Comparison of ENCODE assay signal across 15 cellular contexts in genomic region chr3:178684881-178685590, GRCh38.
DNase-seq lines count a peak whose midpoint lies in the region; ATAC-seq, FAIRE-seq and TF ChIP-seq lines count a peak whose summit lies in the region.
"Had no signal": no experiment of that assay in that cellular context is flagged by ENCODE, and none has a peak within 500 bp of the region (broad histone marks: within the 10 kb centered on the region; RNA-seq: fewer than 3 reads in every experiment).

No MANE protein-coding gene starts in this region.

- CTCF ChIA-PET in A673 (lab: Charles Lee) (no interaction called here), WTC11 (lab: Charles Lee) (no interaction called here)

- TF ChIP-seq CTCF in A673 (conservative IDR thresholded peaks at IDR 0.05; ENCODE audit: low read depth, low read length) (no peak), WTC11 (IDR thresholded peaks at IDR 0.05) (no peak), lower leg skin (IDR thresholded peaks at IDR 0.05) (no peak)

- peak; percentile 15 for DNase-seq in A673 (ENCODE audit: low spot score)
- DNase-seq in GM19239 (ENCODE audit: insufficient read length, low spot score) = no peak
- DNase-seq in WTC11 (ENCODE audit: low spot score) = peak; percentile 49
- no peak for DNase-seq in NCI-H187 treated with DMSO at 0.1 percent for 48 hours (lab: John Stamatoyannopoulos, UW)
- DNase-seq in activated effector memory CD4-positive, alpha-beta T cell treated with anti-CD3 and anti-CD28 coated beads, Interleukin-2, amount 50 U/mL, for 16 hours = no peak
- no peak for DNase-seq in AG20443 (ENCODE audit: low spot score)
- no peak for DNase-seq in lower leg skin (ENCODE audit: low spot score in 2 of 2)
- DNase-seq: activated T-cell treated with anti-CD3 and anti-CD28 coated beads, Interleukin-2, amount 50 U/mL, for 4 hours; anterior cingulate cortex; stimulated activated CD4-positive, alpha-beta T cell treated with anti-CD3 and anti-CD28 coated beads, Interleukin-4, amount 100 ng/mL, for 1 hour; stimulated activated naive CD4-positive, alpha-beta T cell had no signal

- no peak overlapping the region for H3K27ac ChIP-seq in A673 (ENCODE audit: low read depth, low read length, poor library complexity, severe bottlenecking)

- H3K27me3 ChIP-seq in A673 (replicated peaks; ENCODE audit: insufficient read depth, low read depth, low read length, poor library complexity) = no peaks in the 10 kb centered on the region

- peaks cover 9% of the 10 kb centered on the region for H3K9me3 Mint-ChIP-seq in WTC11

- no peaks in the 10 kb centered on the region for H3K36me3 Mint-ChIP-seq in WTC11

- no peaks in the 10 kb centered on the region for H3K9me3 ChIP-seq in A673 (ENCODE audit: low read depth, low read length, poor library complexity, severe bottlenecking)

- no TSS peak for BruUV-seq in A673 (replicated peaks; lab: Mats Ljungman, UMichigan)

- H3K36me3 ChIP-seq in A673 (ENCODE audit: insufficient read depth, low read length, poor library complexity, severe bottlenecking) = no peaks in the 10 kb centered on the region

- 58 to 72% methylated on average over 1 of the region's 1 CpG for WGBS in lower leg skin, 2 donors

- peak; percentile 59 for ATAC-seq in HG03571 (IDR thresholded peaks at IDR 0.05; ENCODE audit: unreplicated experiment)
- peak; percentile 87 for ATAC-seq in WTC11
- ATAC-seq: activated T-cell treated with anti-CD3 and anti-CD28 coated beads, Interleukin-2, amount 50 U/mL, for 4 hours had no signal

- FAIRE-seq in GM19239 (lab: Jason Lieb, UNC) = peak; percentile 39
- FAIRE-seq: GM18507 had no signal

- no peak overlapping the region for H3K4me3 ChIP-seq in A673 (ENCODE audit: low read depth, low read length, poor library complexity, severe bottlenecking)
- no peak overlapping the region for H3K4me3 ChIP-seq in lower leg skin (ENCODE audit: low read depth, poor library complexity, severe bottlenecking)

- no peak overlapping the region for H3K27ac Mint-ChIP-seq in WTC11
- H3K27ac Mint-ChIP-seq: B cell; dendritic cell treated with granulocyte-macrophage colony-stimulating factor and Interleukin-4, amounts not matched to agents 40 ng/mL and 50 ng/mL, for 4 days had no signal

- no peak for TF ChIP-seq POLR2A in lower leg skin (IDR thresholded peaks at IDR 0.05)

- H3K4me1 ChIP-seq in A673 (ENCODE audit: insufficient read depth, low read length, poor library complexity, severe bottlenecking) = no peaks in the 10 kb centered on the region

- intact Hi-C loops in A673 (cut with micrococcal nuclease; ENCODE audit: unreplicated experiment) = loop anchor here (1.0 kb wide), 1 partner anchor 45 kb away; no protein-coding TSS in a partner anchor
- intact Hi-C loops in lower leg skin (cut with DNase I; ENCODE audit: low total_unique reads) = no loop called here

- H3K4me1 Mint-ChIP-seq in WTC11 = no peaks in the 10 kb centered on the region

- H3K27me3 Mint-ChIP-seq in WTC11 (ENCODE audit: low read depth) = no peaks in the 10 kb centered on the region
- H3K27me3 Mint-ChIP-seq: B cell; dendritic cell treated with granulocyte-macrophage colony-stimulating factor and Interleukin-4, amounts not matched to agents 40 ng/mL and 50 ng/mL, for 4 days had no signal

- H3K4me3 Mint-ChIP-seq in WTC11 = no peak overlapping the region
- H3K4me3 Mint-ChIP-seq: activated T-cell treated with anti-CD3 and anti-CD28 coated beads, Interleukin-2, amount 50 U/mL, for 4 hours; B cell; dendritic cell treated with granulocyte-macrophage colony-stimulating factor and Interleukin-4, amounts not matched to agents 40 ng/mL and 50 ng/mL, for 4 days had no signal

- POLR2A ChIA-PET in A673 (lab: Charles Lee; ENCODE audit: low non-redundant PET) = interaction anchor here (0.6 kb wide), 1 partner anchor 676 kb away, joined by 4 read pairs; no protein-coding TSS in a partner anchor
- POLR2A ChIA-PET in WTC11 (lab: Charles Lee) = no interaction called here

TF ChIP-seq in WTC11, 78 proteins besides CTCF, POLR2A, EP300 and RAD21:
- TF ChIP-seq CDX4 (CRISPR knock-in tag; IDR thresholded peaks at IDR 0.05; ENCODE audit: borderline replicate concordance) = no peak
- no peak; the same call in 1 of the 2 replicates for TF ChIP-seq ZNF219 (CRISPR knock-in tag; IDR thresholded peaks at IDR 0.05; ENCODE audit: borderline replicate concordance)
- TF ChIP-seq, protein P1, sequence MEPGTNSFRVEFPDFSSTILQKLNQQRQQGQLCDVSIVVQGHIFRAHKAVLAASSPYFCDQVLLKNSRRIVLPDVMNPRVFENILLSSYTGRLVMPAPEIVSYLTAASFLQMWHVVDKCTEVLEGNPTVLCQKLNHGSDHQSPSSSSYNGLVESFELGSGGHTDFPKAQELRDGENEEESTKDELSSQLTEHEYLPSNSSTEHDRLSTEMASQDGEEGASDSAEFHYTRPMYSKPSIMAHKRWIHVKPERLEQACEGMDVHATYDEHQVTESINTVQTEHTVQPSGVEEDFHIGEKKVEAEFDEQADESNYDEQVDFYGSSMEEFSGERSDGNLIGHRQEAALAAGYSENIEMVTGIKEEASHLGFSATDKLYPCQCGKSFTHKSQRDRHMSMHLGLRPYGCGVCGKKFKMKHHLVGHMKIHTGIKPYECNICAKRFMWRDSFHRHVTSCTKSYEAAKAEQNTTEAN (CRISPR knock-in tag; IDR thresholded peaks at IDR 0.05) = peak; percentile 48; the same call in 1 of the 2 replicates
- 0 out of 2 replicates have a peak, but pooled peaks have one; percentile 16 for TF ChIP-seq NFE2L1 (CRISPR knock-in tag; IDR thresholded peaks at IDR 0.05)
- TF ChIP-seq JAZF1 (CRISPR knock-in tag; IDR thresholded peaks at IDR 0.05) = no peak
- TF ChIP-seq, protein P2, sequence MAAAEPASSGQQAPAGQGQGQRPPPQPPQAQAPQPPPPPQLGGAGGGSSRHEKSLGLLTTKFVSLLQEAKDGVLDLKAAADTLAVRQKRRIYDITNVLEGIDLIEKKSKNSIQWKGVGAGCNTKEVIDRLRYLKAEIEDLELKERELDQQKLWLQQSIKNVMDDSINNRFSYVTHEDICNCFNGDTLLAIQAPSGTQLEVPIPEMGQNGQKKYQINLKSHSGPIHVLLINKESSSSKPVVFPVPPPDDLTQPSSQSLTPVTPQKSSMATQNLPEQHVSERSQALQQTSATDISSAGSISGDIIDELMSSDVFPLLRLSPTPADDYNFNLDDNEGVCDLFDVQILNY (CRISPR knock-in tag; IDR thresholded peaks at IDR 0.05) = 0 out of 2 replicates have a peak, but pooled peaks have one; percentile 27
- TF ChIP-seq ARID4B (CRISPR knock-in tag; IDR thresholded peaks at IDR 0.05; ENCODE audit: borderline replicate concordance) = peak; percentile 44; the same call in 1 of the 2 replicates
- no peak for TF ChIP-seq HMGXB4 (CRISPR knock-in tag; IDR thresholded peaks at IDR 0.05)
- no peak for TF ChIP-seq RELA (CRISPR knock-in tag; IDR thresholded peaks at IDR 0.05; ENCODE audit: borderline replicate concordance)

Comparison
In these comparisons a context has a peak if more than half of its experiments do, and no peak if none do; other contexts are left out.
1. DNase-seq: peak in A673 (single experiment) and WTC11 (single experiment); none in GM19239 (single experiment), NCI-H187 treated with DMSO at 0.1 percent for 48 hours (single experiment), activated effector memory CD4-positive, alpha-beta T cell treated with anti-CD3 and anti-CD28 coated beads, Interleukin-2, amount 50 U/mL, for 16 hours (single experiment), AG20443 (single experiment) and lower leg skin (0 of 2).